In genomic region chr3:113541519-113541918, GRCh38 we compare ENCODE assay signal across 2 cellular contexts.
A peak's percentile ranks its signal among the peaks of the same experiment; 100 is the strongest.
TF ChIP-seq lines count a peak whose summit lies in the region.

No MANE protein-coding gene starts in this region.

TF ChIP-seq in HepG2, 621 proteins besides CTCF, POLR2A, EP300 and RAD21:
- TF ChIP-seq RBFOX2 (IDR thresholded peaks at IDR 0.05; ENCODE audit: low read depth, low read length) (no peak), GZF1 (CRISPR knock-in tag; IDR thresholded peaks at IDR 0.05) (no peak), ZFP1 (CRISPR knock-in tag; IDR thresholded peaks at IDR 0.05) (peak; percentile 91; the same call in 1 of the 2 replicates)

TF ChIP-seq in GM12878, 131 proteins besides CTCF, POLR2A, EP300 and RAD21:
- no peak for TF ChIP-seq NFIC (IDR thresholded peaks at IDR 0.05; ENCODE audit: low read depth, low read length)
- TF ChIP-seq WRNIP1 (IDR thresholded peaks at IDR 0.05; ENCODE audit: borderline replicate concordance, low read depth, low read length), result no peak
- TF ChIP-seq CBX5 (IDR thresholded peaks at IDR 0.05; ENCODE audit: low read depth), result peak; percentile 71; the same call in 1 of the 2 replicates
- no peak for TF ChIP-seq CREM (IDR thresholded peaks at IDR 0.05; ENCODE audit: low read depth)
- TF ChIP-seq ZBTB11 (CRISPR knock-in tag; IDR thresholded peaks at IDR 0.05), result no peak
- TF ChIP-seq MTA2 (IDR thresholded peaks at IDR 0.05; ENCODE audit: low read depth), result no peak
- no peak for TF ChIP-seq SIN3A (IDR thresholded peaks at IDR 0.05; ENCODE audit: low read depth, low read length)
- TF ChIP-seq ZNF592 (IDR thresholded peaks at IDR 0.05), result no peak
- peak; percentile 13 for TF ChIP-seq MEF2B (IDR thresholded peaks at IDR 0.05; ENCODE audit: partially characterized antibody, poor library complexity, severe bottlenecking)
- TF ChIP-seq TCF7 (IDR thresholded peaks at IDR 0.05; ENCODE audit: borderline replicate concordance), result no peak
- no peak for TF ChIP-seq PRDM15 (CRISPR knock-in tag; IDR thresholded peaks at IDR 0.05)
- no peak for TF ChIP-seq POLR2AphosphoS2 (IDR thresholded peaks at IDR 0.05; ENCODE audit: low read depth, low read length)
